ENCODE assay signal across 1 cellular context in the genomic region with DNA sequence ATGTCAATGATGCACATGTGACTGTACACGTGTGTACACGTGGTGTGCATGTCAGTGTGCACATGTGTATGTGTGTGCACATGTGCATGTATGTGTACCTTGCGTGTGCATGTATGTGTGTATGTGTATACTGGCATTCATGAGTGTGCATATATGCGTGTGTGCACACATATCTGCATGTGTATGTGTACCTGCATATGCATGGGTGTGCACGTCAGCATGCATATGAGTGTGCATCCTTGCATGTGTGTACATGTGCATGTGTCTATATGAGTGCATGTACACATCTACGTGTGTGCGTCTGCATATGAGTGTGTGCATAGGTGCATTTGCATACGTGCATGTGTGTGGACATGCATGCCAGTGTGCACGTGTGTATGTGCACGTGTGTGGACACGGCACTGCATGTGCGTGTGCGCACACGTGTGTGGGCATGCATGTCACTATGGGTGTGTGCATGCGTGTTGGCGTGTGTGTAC.
TF ChIP-seq lines count a peak whose summit lies in the region.

No MANE protein-coding gene starts in this region.

TF ChIP-seq in K562, 482 proteins besides CTCF, POLR2A, EP300 and RAD21 (continued from another document and continues in another):
- TF ChIP-seq, protein P1, sequence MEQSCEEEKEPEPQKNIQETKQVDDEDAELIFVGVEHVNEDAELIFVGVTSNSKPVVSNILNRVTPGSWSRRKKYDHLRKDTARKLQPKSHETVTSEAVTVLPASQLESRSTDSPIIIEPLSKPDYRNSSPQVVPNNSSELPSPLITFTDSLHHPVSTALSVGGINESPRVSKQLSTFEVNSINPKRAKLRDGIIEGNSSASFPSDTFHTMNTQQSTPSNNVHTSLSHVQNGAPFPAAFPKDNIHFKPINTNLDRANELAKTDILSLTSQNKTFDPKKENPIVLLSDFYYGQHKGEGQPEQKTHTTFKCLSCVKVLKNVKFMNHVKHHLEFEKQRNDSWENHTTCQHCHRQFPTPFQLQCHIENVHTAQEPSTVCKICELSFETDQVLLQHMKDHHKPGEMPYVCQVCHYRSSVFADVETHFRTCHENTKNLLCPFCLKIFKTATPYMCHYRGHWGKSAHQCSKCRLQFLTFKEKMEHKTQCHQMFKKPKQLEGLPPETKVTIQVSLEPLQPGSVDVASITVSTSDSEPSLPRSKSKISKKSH (CRISPR knock-in tag; IDR thresholded peaks at IDR 0.05): no peak
- TF ChIP-seq, protein P2, sequence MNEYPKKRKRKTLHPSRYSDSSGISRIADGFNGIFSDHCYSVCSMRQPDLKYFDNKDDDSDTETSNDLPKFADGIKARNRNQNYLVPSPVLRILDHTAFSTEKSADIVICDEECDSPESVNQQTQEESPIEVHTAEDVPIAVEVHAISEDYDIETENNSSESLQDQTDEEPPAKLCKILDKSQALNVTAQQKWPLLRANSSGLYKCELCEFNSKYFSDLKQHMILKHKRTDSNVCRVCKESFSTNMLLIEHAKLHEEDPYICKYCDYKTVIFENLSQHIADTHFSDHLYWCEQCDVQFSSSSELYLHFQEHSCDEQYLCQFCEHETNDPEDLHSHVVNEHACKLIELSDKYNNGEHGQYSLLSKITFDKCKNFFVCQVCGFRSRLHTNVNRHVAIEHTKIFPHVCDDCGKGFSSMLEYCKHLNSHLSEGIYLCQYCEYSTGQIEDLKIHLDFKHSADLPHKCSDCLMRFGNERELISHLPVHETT (CRISPR knock-in tag; conservative IDR thresholded peaks at IDR 0.05 in 1 of 2, IDR thresholded peaks at IDR 0.05 in 1 of 2): no peak
- TF ChIP-seq ZFP91 (CRISPR knock-in tag; IDR thresholded peaks at IDR 0.05) (0 out of 2 replicates have a peak, but pooled peaks have one; percentile 29), SREBF2 (CRISPR knock-in tag; IDR thresholded peaks at IDR 0.05) (no peak), CBFB (CRISPR knock-in tag; IDR thresholded peaks at IDR 0.05) (peak; percentile 69; the same call in 1 of the 2 replicates), YBX1 (IDR thresholded peaks at IDR 0.05) (no peak), ZNF511 (CRISPR knock-in tag; IDR thresholded peaks at IDR 0.05) (peak; percentile 37), CBX3 (IDR thresholded peaks at IDR 0.05; ENCODE audit: borderline replicate concordance in 1 of 2, low read length in 2 of 2) (no peak), SMARCA5 (IDR thresholded peaks at IDR 0.05) (peak; percentile 35; the same call in 1 of the 2 replicates), MCM7 (IDR thresholded peaks at IDR 0.05) (no peak), NFIX (CRISPR knock-in tag; IDR thresholded peaks at IDR 0.05; ENCODE audit: low read depth) (no peak), MCM3 (IDR thresholded peaks at IDR 0.05) (no peak), ZNF699 (CRISPR knock-in tag; IDR thresholded peaks at IDR 0.05; ENCODE audit: insufficient replicate concordance) (no peak), SRSF7 (optimal IDR thresholded peaks at IDR 0.05; ENCODE audit: low read depth, low read length) (no peak), FOS (IDR thresholded peaks at IDR 0.05; ENCODE audit: extremely low read depth, insufficient read length) (no peak), CREB5 (CRISPR knock-in tag; IDR thresholded peaks at IDR 0.05) (no peak), NCOA2 (IDR thresholded peaks at IDR 0.05; ENCODE audit: partially characterized antibody in 2 of 2) (no peak), ZBTB1 (CRISPR knock-in tag; IDR thresholded peaks at IDR 0.05; ENCODE audit: borderline replicate concordance, low read depth) (no peak), ARID1B (IDR thresholded peaks at IDR 0.05) (no peak), ZNF133 (CRISPR knock-in tag; IDR thresholded peaks at IDR 0.05) (no peak), FOXP1 (CRISPR knock-in tag; IDR thresholded peaks at IDR 0.05) (peak; percentile 71; the same call in 1 of the 2 replicates), BHLHE40 (IDR thresholded peaks at IDR 0.05; ENCODE audit: low read length) (no peak; the same call in 1 of the 2 replicates), MEF2D (tag; conservative IDR thresholded peaks at IDR 0.05; ENCODE audit: low read depth) (no peak), RAD51 (IDR thresholded peaks at IDR 0.05; ENCODE audit: borderline replicate concordance, low read depth) (no peak), PHF20 (IDR thresholded peaks at IDR 0.05; ENCODE audit: partially characterized antibody) (peak; percentile 79), ZNF830 (CRISPR knock-in tag; IDR thresholded peaks at IDR 0.05) (no peak), ADNP (tag; IDR thresholded peaks at IDR 0.05) (no peak), SNIP1 (IDR thresholded peaks at IDR 0.05; ENCODE audit: low read depth) (no peak), ELF4 (CRISPR knock-in tag; IDR thresholded peaks at IDR 0.05) (no peak), SETDB1 (IDR thresholded peaks at IDR 0.05; ENCODE audit: low read length) (no peak), ATF1 (CRISPR knock-in tag; IDR thresholded peaks at IDR 0.05) (no peak), ATF1 (tag; IDR thresholded peaks at IDR 0.05) (no peak), MTA3 (IDR thresholded peaks at IDR 0.05; ENCODE audit: borderline replicate concordance) (no peak), SRSF3 (IDR thresholded peaks at IDR 0.05; ENCODE audit: insufficient read depth, low read length) (no peak), TAF9B (IDR thresholded peaks at IDR 0.05; ENCODE audit: partially characterized antibody) (no peak), ZBTB8A (IDR thresholded peaks at IDR 0.05; ENCODE audit: partially characterized antibody) (no peak)
- TF ChIP-seq, protein P3, sequence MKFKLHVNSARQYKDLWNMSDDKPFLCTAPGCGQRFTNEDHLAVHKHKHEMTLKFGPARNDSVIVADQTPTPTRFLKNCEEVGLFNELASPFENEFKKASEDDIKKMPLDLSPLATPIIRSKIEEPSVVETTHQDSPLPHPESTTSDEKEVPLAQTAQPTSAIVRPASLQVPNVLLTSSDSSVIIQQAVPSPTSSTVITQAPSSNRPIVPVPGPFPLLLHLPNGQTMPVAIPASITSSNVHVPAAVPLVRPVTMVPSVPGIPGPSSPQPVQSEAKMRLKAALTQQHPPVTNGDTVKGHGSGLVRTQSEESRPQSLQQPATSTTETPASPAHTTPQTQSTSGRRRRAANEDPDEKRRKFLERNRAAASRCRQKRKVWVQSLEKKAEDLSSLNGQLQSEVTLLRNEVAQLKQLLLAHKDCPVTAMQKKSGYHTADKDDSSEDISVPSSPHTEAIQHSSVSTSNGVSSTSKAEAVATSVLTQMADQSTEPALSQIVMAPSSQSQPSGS (CRISPR knock-in tag; IDR thresholded peaks at IDR 0.05): no peak
- TF ChIP-seq, protein P4, sequence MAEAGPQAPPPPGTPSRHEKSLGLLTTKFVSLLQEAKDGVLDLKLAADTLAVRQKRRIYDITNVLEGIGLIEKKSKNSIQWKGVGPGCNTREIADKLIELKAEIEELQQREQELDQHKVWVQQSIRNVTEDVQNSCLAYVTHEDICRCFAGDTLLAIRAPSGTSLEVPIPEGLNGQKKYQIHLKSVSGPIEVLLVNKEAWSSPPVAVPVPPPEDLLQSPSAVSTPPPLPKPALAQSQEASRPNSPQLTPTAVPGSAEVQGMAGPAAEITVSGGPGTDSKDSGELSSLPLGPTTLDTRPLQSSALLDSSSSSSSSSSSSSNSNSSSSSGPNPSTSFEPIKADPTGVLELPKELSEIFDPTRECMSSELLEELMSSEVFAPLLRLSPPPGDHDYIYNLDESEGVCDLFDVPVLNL (CRISPR knock-in tag; IDR thresholded peaks at IDR 0.05; ENCODE audit: low read depth): no peak
- TF ChIP-seq, protein P5, sequence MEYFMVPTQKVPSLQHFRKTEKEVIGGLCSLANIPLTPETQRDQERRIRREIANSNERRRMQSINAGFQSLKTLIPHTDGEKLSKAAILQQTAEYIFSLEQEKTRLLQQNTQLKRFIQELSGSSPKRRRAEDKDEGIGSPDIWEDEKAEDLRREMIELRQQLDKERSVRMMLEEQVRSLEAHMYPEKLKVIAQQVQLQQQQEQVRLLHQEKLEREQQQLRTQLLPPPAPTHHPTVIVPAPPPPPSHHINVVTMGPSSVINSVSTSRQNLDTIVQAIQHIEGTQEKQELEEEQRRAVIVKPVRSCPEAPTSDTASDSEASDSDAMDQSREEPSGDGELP (CRISPR knock-in tag; IDR thresholded peaks at IDR 0.05; ENCODE audit: borderline replicate concordance): no peak
- TF ChIP-seq, protein P6, sequence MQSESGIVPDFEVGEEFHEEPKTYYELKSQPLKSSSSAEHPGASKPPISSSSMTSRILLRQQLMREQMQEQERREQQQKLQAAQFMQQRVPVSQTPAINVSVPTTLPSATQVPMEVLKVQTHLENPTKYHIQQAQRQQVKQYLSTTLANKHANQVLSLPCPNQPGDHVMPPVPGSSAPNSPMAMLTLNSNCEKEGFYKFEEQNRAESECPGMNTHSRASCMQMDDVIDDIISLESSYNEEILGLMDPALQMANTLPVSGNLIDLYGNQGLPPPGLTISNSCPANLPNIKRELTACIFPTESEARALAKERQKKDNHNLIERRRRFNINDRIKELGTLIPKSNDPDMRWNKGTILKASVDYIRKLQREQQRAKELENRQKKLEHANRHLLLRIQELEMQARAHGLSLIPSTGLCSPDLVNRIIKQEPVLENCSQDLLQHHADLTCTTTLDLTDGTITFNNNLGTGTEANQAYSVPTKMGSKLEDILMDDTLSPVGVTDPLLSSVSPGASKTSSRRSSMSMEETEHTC (IDR thresholded peaks at IDR 0.05): no peak
- TF ChIP-seq, protein P7, sequence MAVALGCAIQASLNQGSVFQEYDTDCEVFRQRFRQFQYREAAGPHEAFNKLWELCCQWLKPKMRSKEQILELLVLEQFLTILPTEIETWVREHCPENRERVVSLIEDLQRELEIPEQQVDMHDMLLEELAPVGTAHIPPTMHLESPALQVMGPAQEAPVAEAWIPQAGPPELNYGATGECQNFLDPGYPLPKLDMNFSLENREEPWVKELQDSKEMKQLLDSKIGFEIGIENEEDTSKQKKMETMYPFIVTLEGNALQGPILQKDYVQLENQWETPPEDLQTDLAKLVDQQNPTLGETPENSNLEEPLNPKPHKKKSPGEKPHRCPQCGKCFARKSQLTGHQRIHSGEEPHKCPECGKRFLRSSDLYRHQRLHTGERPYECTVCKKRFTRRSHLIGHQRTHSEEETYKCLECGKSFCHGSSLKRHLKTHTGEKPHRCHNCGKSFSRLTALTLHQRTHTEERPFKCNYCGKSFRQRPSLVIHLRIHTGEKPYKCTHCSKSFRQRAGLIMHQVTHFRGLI (CRISPR knock-in tag; IDR thresholded peaks at IDR 0.05): no peak
- TF ChIP-seq, protein P8, sequence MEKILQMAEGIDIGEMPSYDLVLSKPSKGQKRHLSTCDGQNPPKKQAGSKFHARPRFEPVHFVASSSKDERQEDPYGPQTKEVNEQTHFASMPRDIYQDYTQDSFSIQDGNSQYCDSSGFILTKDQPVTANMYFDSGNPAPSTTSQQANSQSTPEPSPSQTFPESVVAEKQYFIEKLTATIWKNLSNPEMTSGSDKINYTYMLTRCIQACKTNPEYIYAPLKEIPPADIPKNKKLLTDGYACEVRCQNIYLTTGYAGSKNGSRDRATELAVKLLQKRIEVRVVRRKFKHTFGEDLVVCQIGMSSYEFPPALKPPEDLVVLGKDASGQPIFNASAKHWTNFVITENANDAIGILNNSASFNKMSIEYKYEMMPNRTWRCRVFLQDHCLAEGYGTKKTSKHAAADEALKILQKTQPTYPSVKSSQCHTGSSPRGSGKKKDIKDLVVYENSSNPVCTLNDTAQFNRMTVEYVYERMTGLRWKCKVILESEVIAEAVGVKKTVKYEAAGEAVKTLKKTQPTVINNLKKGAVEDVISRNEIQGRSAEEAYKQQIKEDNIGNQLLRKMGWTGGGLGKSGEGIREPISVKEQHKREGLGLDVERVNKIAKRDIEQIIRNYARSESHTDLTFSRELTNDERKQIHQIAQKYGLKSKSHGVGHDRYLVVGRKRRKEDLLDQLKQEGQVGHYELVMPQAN (IDR thresholded peaks at IDR 0.05; ENCODE audit: borderline replicate concordance): no peak
- TF ChIP-seq, protein P9, sequence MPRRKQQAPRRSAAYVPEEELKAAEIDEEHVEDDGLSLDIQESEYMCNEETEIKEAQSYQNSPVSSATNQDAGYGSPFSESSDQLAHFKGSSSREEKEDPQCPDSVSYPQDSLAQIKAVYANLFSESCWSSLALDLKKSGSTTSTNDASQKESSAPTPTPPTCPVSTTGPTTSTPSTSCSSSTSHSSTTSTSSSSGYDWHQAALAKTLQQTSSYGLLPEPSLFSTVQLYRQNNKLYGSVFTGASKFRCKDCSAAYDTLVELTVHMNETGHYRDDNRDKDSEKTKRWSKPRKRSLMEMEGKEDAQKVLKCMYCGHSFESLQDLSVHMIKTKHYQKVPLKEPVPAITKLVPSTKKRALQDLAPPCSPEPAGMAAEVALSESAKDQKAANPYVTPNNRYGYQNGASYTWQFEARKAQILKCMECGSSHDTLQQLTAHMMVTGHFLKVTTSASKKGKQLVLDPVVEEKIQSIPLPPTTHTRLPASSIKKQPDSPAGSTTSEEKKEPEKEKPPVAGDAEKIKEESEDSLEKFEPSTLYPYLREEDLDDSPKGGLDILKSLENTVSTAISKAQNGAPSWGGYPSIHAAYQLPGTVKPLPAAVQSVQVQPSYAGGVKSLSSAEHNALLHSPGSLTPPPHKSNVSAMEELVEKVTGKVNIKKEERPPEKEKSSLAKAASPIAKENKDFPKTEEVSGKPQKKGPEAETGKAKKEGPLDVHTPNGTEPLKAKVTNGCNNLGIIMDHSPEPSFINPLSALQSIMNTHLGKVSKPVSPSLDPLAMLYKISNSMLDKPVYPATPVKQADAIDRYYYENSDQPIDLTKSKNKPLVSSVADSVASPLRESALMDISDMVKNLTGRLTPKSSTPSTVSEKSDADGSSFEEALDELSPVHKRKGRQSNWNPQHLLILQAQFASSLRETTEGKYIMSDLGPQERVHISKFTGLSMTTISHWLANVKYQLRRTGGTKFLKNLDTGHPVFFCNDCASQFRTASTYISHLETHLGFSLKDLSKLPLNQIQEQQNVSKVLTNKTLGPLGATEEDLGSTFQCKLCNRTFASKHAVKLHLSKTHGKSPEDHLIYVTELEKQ (CRISPR knock-in tag; IDR thresholded peaks at IDR 0.05): no peak
